3 cellular contexts compared by ENCODE assay signal in the genomic region with DNA sequence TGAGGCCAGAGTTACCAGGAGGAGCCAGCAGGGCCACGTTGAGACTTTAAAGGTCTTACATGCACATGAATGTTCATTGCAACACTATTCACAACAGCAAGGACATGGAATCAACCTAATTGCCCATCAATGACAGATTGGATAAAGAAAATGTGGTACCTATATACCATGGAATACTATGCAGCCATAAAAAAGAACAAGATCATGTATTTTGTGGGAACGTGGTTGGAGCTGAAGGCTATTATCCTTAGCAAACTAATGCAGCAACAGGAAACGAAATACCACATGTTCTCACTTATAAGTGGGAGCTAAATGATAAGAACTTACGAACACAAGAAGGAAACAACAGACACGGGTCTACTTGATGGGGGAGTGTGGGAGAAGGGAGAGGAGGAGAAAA.
TF ChIP-seq lines count a peak whose summit lies in the region.

No MANE protein-coding gene starts in this region.

TF ChIP-seq in HEK293, 187 proteins besides CTCF, POLR2A, EP300 and RAD21:
- peak; percentile 87 for TF ChIP-seq ZNF146 (tag by site-specific recombination; IDR thresholded peaks at IDR 0.05)

TF ChIP-seq in GM12878, 131 proteins besides CTCF, POLR2A, EP300 and RAD21:
- peak; percentile 67; the same call in 1 of the 2 replicates for TF ChIP-seq ZNF217 (IDR thresholded peaks at IDR 0.05)

TF ChIP-seq in H1, 55 proteins besides CTCF, POLR2A, EP300 and RAD21:
- TF ChIP-seq KDM1A (IDR thresholded peaks at IDR 0.05; ENCODE audit: borderline replicate concordance, low read length) = 0 out of 2 replicates have a peak, but pooled peaks have one; percentile 34
